In genomic region chrX:154485150-154486051, GRCh38 we compare ENCODE assay signal across 8 cellular contexts. TPM values are rescaled to one million over a fixed set of nuclear protein-coding genes. Genes with fewer than 3 reads are reported as not detected.
DNase-seq lines count a peak whose midpoint lies in the region; ATAC-seq and TF ChIP-seq lines count a peak whose summit lies in the region.

No MANE protein-coding gene starts in this region.

- H3K36me3 ChIP-seq in ascending aorta (peaks cover 0 to 6% of the 10 kb centered on the region in 2 donors), right lobe of liver (no peaks in the 10 kb centered on the region), upper lobe of right lung (no peaks in the 10 kb centered on the region)

- CTCF ChIA-PET in activated naive CD4-positive, alpha-beta T cell treated with anti-CD3 and anti-CD28 coated beads for 36 hours (lab: Charles Lee) = interaction anchor here (1.5 kb wide), 1 partner anchor 42 kb away, joined by 3 read pairs; no protein-coding TSS in a partner anchor

- peaks cover 28% of the 10 kb centered on the region for H3K4me1 Mint-ChIP-seq in activated naive CD4-positive, alpha-beta T cell treated with anti-CD3 and anti-CD28 coated beads for 36 hours (ENCODE audit: low read depth)

- DNase-seq in activated naive CD4-positive, alpha-beta T cell treated with anti-CD3 and anti-CD28 coated beads for 36 hours = no peak
- DNase-seq in activated naive CD4-positive, alpha-beta T cell treated with anti-CD3 and anti-CD28 coated beads, Interleukin-2, amount 50 U/mL, for 16 hours = no peak
- DNase-seq in ascending aorta (ENCODE audit: low spot score in 2 of 2) = no peak
- DNase-seq in right lobe of liver = peak in 1 of 3 donors; percentile 16
- DNase-seq in upper lobe of right lung = no peak
- DNase-seq in GM19238 (ENCODE audit: insufficient read length, low spot score) = no peak
- no peak for DNase-seq in RKO (ENCODE audit: low spot score)

- 53% methylated on average over 9 of the region's 35 CpGs for WGBS in right lobe of liver (ENCODE audit: insufficient coverage, low coverage, low lambda C conversion rate, missing lambda C conversion rate)

- peak in 1 of 4 donors; percentile 25 for ATAC-seq in right lobe of liver
- no peak for ATAC-seq in upper lobe of right lung
- no peak for ATAC-seq in HG02678 (IDR thresholded peaks at IDR 0.05; ENCODE audit: unreplicated experiment)

- H3K27ac Mint-ChIP-seq in activated naive CD4-positive, alpha-beta T cell treated with anti-CD3 and anti-CD28 coated beads for 36 hours = peak overlapping the region; percentile 63

- peaks cover 9% of the 10 kb centered on the region for H3K36me3 Mint-ChIP-seq in activated naive CD4-positive, alpha-beta T cell treated with anti-CD3 and anti-CD28 coated beads for 36 hours (ENCODE audit: low read depth)

- no peaks in the 10 kb centered on the region for H3K9me3 Mint-ChIP-seq in activated naive CD4-positive, alpha-beta T cell treated with anti-CD3 and anti-CD28 coated beads for 36 hours

- no peak for TF ChIP-seq POLR2A in right lobe of liver (IDR thresholded peaks at IDR 0.05)

- H3K27me3 ChIP-seq in ascending aorta (no peaks in the 10 kb centered on the region), right lobe of liver (no peaks in the 10 kb centered on the region), upper lobe of right lung (no peaks in the 10 kb centered on the region)

- intact Hi-C loops in activated naive CD4-positive, alpha-beta T cell treated with anti-CD3 and anti-CD28 coated beads for 36 hours (cut with micrococcal nuclease) = no loop called here
- intact Hi-C loops in ascending aorta (cut with DNase I) (loop anchor here (2.0 to 5.0 kb wide), 2 partner anchors 47 to 49 kb away; partner anchors contain the start of gene GDI1), right lobe of liver (cut with DNase I) (no loop called here), upper lobe of right lung (cut with DNase I) (no loop called here)

- H3K27ac ChIP-seq in ascending aorta (peak overlapping the region; percentile 64 to 67), right lobe of liver (peak overlapping the region; percentile 26 to 71 (median 62)), upper lobe of right lung (peak overlapping the region; percentile 73)

- peak overlapping the region; percentile 64 to 81 for H3K4me3 ChIP-seq in ascending aorta
- H3K4me3 ChIP-seq in right lobe of liver = peak overlapping the region; percentile 48 to 72 (median 60)
- peak overlapping the region; percentile 62 for H3K4me3 ChIP-seq in upper lobe of right lung

- H3K4me1 ChIP-seq in ascending aorta (peaks cover 0 to 11% of the 10 kb centered on the region in 2 donors), right lobe of liver (no peaks in the 10 kb centered on the region), upper lobe of right lung (peaks cover 5% of the 10 kb centered on the region)

- no peaks in the 10 kb centered on the region for H3K27me3 Mint-ChIP-seq in activated naive CD4-positive, alpha-beta T cell treated with anti-CD3 and anti-CD28 coated beads for 36 hours (ENCODE audit: low read depth)

- H3K9me3 ChIP-seq in ascending aorta = no peaks in the 10 kb centered on the region
- H3K9me3 ChIP-seq in right lobe of liver = no peaks in the 10 kb centered on the region
- H3K9me3 ChIP-seq in upper lobe of right lung = no peaks in the 10 kb centered on the region

- TF ChIP-seq CTCF in ascending aorta (IDR thresholded peaks at IDR 0.05) (no peak), right lobe of liver (IDR thresholded peaks at IDR 0.05) (no peak), upper lobe of right lung (IDR thresholded peaks at IDR 0.05) (no peak)

- peak overlapping the region; percentile 69 for H3K4me3 Mint-ChIP-seq in activated naive CD4-positive, alpha-beta T cell treated with anti-CD3 and anti-CD28 coated beads for 36 hours

RNA-seq across cellular contexts. Expression of gene UBL4A, which starts 1.0 kb away (rescaled TPM):
- 10 to 100 TPM; 37.4 to 38.2 TPM for total RNA-seq in activated naive CD4-positive, alpha-beta T cell treated with anti-CD3 and anti-CD28 coated beads for 36 hours
- total RNA-seq in ascending aorta (127 TPM), right lobe of liver (10 to 100 TPM; 12.6 to 34.8 (median 15.5) TPM), upper lobe of right lung (33.8 TPM)

RNA-seq across cellular contexts. Expression of gene SLC10A3, which starts 5.0 kb away (rescaled TPM):
- 1 to 10 TPM; 6.7 to 6.9 TPM for total RNA-seq in activated naive CD4-positive, alpha-beta T cell treated with anti-CD3 and anti-CD28 coated beads for 36 hours
- total RNA-seq in ascending aorta (66.2 TPM), right lobe of liver (10 to 100 TPM in 1 of 6 experiments, 1 to 10 TPM in 5; 3.0 to 15.2 (median 5.1) TPM), upper lobe of right lung (23.7 TPM)

RNA-seq across cellular contexts. Expression of gene LAGE3, which starts 6.3 kb away (rescaled TPM):
- total RNA-seq in activated naive CD4-positive, alpha-beta T cell treated with anti-CD3 and anti-CD28 coated beads for 36 hours = 10 to 100 TPM; 42.3 to 42.8 TPM
- total RNA-seq in ascending aorta (52.0 TPM), right lobe of liver (10 to 100 TPM in 4 of 6 experiments, 1 to 10 TPM in 2; 8.4 to 24.9 (median 10.8) TPM), upper lobe of right lung (15.1 TPM)

RNA-seq across cellular contexts. Expression of gene PLXNA3, which starts 27.3 kb away (rescaled TPM):
- 1 to 10 TPM; 5.9 to 7.6 TPM for total RNA-seq in activated naive CD4-positive, alpha-beta T cell treated with anti-CD3 and anti-CD28 coated beads for 36 hours
- total RNA-seq in ascending aorta (10.0 TPM), right lobe of liver (10 to 100 TPM in 1 of 6 experiments, 1 to 10 TPM in 5; 1.3 to 22.8 (median 2.6) TPM), upper lobe of right lung (49.0 TPM)

RNA-seq across cellular contexts. Expression of gene FAM3A, which starts 30.6 kb away (rescaled TPM):
- 10 to 100 TPM; 17.8 to 21.4 TPM for total RNA-seq in activated naive CD4-positive, alpha-beta T cell treated with anti-CD3 and anti-CD28 coated beads for 36 hours
- 69.9 TPM for total RNA-seq in ascending aorta
- 10 to 100 TPM; 23.5 to 44.2 (median 34.9) TPM for total RNA-seq in right lobe of liver
- 42.6 TPM for total RNA-seq in upper lobe of right lung
